In the genomic region with DNA sequence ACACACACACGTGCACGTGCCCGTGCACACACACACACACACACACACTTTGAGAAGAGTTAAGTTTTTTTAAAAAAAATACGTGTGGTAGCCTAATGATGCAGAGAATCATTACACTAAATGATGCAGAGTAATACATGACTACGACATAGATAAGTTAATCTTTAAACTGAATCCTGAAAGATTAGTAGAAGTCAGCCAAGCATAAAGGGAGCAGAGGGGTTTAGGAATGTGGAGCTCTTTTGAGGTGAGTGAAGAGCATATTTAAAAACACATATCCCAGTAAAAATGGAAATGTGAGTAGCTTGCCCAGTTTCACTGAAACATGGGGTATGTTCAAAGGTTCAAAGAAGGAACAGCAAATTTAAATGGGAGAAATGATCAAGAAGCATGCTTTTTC, we compare ENCODE assay signal across 24 cellular contexts.
"Had no signal": no experiment of that assay in that cellular context is flagged by ENCODE, and none has a peak within 500 bp of the region (broad histone marks: within the 10 kb centered on the region; RNA-seq: fewer than 3 reads in every experiment).

No MANE protein-coding gene starts in this region.

- H3K36me3 Mint-ChIP-seq: activated CD4-positive, alpha-beta memory T cell treated with anti-CD3 and anti-CD28 coated beads for 36 hours; activated naive CD4-positive, alpha-beta T cell treated with anti-CD3 and anti-CD28 coated beads, Interleukin-2, amount 50 U/mL, for 72 hours; brain had no signal

- H3K27me3 Mint-ChIP-seq: activated B cell treated with CpG ODN at 0.5 μM for 24 hours; activated CD4-positive, alpha-beta memory T cell treated with anti-CD3 and anti-CD28 coated beads for 36 hours; activated CD4-positive, alpha-beta T cell treated with anti-CD3 and anti-CD28 coated beads, Interleukin-2, amount 10 ng/mL, durations not matched to agents 7 days and 5 days; activated naive CD8-positive, alpha-beta T cell treated with anti-CD3 and anti-CD28 coated beads, Interleukin-2, amount 50 U/mL, for 24 hours; central memory CD8-positive, alpha-beta T cell; T-helper 17 cell had no signal

- H3K9me3 Mint-ChIP-seq: activated B cell treated with CpG ODN at 0.5 μM for 24 hours, brain had no signal

- ATAC-seq: activated naive CD4-positive, alpha-beta T cell treated with anti-CD3 and anti-CD28 coated beads, Interleukin-2, amount 50 U/mL, for 72 hours; activated naive CD8-positive, alpha-beta T cell treated with anti-CD3 and anti-CD28 coated beads, Interleukin-2, amount 50 U/mL, for 24 hours; activated T-cell treated with anti-CD3 and anti-CD28 coated beads, Interleukin-2, amount 50 U/mL, for 4 hours; PC-3; T-helper 17 cell had no signal

- DNase-seq: activated B cell treated with CpG ODN at 0.5 μM for 24 hours; activated CD4-positive, alpha-beta memory T cell treated with anti-CD3 and anti-CD28 coated beads for 36 hours; activated CD4-positive, alpha-beta T cell treated with anti-CD3 and anti-CD28 coated beads, Interleukin-2, amount 10 ng/mL, durations not matched to agents 7 days and 5 days; activated CD8-positive, alpha-beta memory T cell treated with anti-CD3 and anti-CD28 coated beads for 24 hours; activated effector memory CD4-positive, alpha-beta T cell treated with anti-CD3 and anti-CD28 coated beads, Interleukin-2, amount 50 U/mL, for 16 hours; activated naive CD4-positive, alpha-beta T cell treated with Interleukin-2 at 50 U/mL for 16 hours; activated naive CD8-positive, alpha-beta T cell treated with anti-CD3 and anti-CD28 coated beads, Interleukin-2, amount 50 U/mL, for 24 hours; activated T-cell treated with anti-CD3 and anti-CD28 coated beads, Interleukin-2, amount 50 U/mL, for 4 hours; amniotic stem cell; KG1; NCI-H1048; NCI-H146; NCI-H1930; NCI-H2171; NCI-H2227 treated with DMSO at 0.1 percent for 48 hours; NCI-H446 treated with DMSO at 0.1 percent for 48 hours; NCI-H526 treated with DMSO at 0.1 percent for 48 hours; PC-3; SHP77 treated with DMSO at 0.1 percent for 48 hours; T-helper 17 cell; T-helper 9 cell had no signal

- H3K4me3 Mint-ChIP-seq: activated B cell treated with CpG ODN at 0.5 μM for 24 hours; activated CD4-positive, alpha-beta memory T cell treated with anti-CD3 and anti-CD28 coated beads for 36 hours; activated CD4-positive, alpha-beta T cell treated with anti-CD3 and anti-CD28 coated beads, Interleukin-2, amount 10 ng/mL, durations not matched to agents 7 days and 5 days; activated naive CD8-positive, alpha-beta T cell treated with anti-CD3 and anti-CD28 coated beads, Interleukin-2, amount 50 U/mL, for 24 hours; activated T-cell treated with anti-CD3 and anti-CD28 coated beads, Interleukin-2, amount 50 U/mL, for 4 hours; brain; central memory CD8-positive, alpha-beta T cell; T-helper 17 cell had no signal

- H3K4me1 Mint-ChIP-seq: activated B cell treated with CpG ODN at 0.5 μM for 24 hours; activated CD4-positive, alpha-beta T cell treated with anti-CD3 and anti-CD28 coated beads, Interleukin-2, amount 10 ng/mL, durations not matched to agents 7 days and 5 days; activated naive CD8-positive, alpha-beta T cell treated with anti-CD3 and anti-CD28 coated beads, Interleukin-2, amount 50 U/mL, for 24 hours; central memory CD8-positive, alpha-beta T cell; T-helper 17 cell had no signal

- H3K27ac Mint-ChIP-seq: activated B cell treated with CpG ODN at 0.5 μM for 24 hours; activated CD4-positive, alpha-beta memory T cell treated with anti-CD3 and anti-CD28 coated beads for 36 hours; activated CD4-positive, alpha-beta T cell treated with anti-CD3 and anti-CD28 coated beads, Interleukin-2, amount 10 ng/mL, durations not matched to agents 7 days and 5 days; activated naive CD4-positive, alpha-beta T cell treated with anti-CD3 and anti-CD28 coated beads, Interleukin-2, amount 50 U/mL, for 72 hours; activated naive CD8-positive, alpha-beta T cell treated with anti-CD3 and anti-CD28 coated beads, Interleukin-2, amount 50 U/mL, for 24 hours; brain; T-helper 17 cell had no signal
